22 cellular contexts compared by ENCODE assay signal in genomic region chr10:44380829-44381600, GRCh38. TPM values are rescaled to one million over a fixed set of nuclear protein-coding genes. Genes with fewer than 3 reads are reported as not detected.
DNase-seq lines count a peak whose midpoint lies in the region; ATAC-seq and TF ChIP-seq lines count a peak whose summit lies in the region.
"Had no signal": no experiment of that assay in that cellular context is flagged by ENCODE, and none has a peak within 500 bp of the region (broad histone marks: within the 10 kb centered on the region; RNA-seq: fewer than 3 reads in every experiment).

No MANE protein-coding gene starts in this region.

- TF ChIP-seq CTCF in right atrium auricular region (IDR thresholded peaks at IDR 0.05) (no peak), endodermal cell (conservative IDR thresholded peaks at IDR 0.05) (no peak), osteoblast (IDR thresholded peaks at IDR 0.05; ENCODE audit: extremely low read depth, low read depth, low read length) (no peak), testis (IDR thresholded peaks at IDR 0.05) (no peak)

- H3K4me1 ChIP-seq in right atrium auricular region (peaks cover 0 to 34% of the 10 kb centered on the region in 2 donors), endodermal cell (ENCODE audit: control insufficient read depth, insufficient read depth, low read length) (peaks cover 20% of the 10 kb centered on the region), osteoblast (ENCODE audit: insufficient read depth, low read length) (peaks cover 17% of the 10 kb centered on the region), aorta (ENCODE audit: control insufficient read depth in 1 of 2, insufficient read depth in 2 of 2, low read length in 2 of 2) (no peaks in the 10 kb centered on the region), testis (peaks cover 20% of the 10 kb centered on the region)
- H3K4me1 ChIP-seq: A549 had no signal

- WGBS in endodermal cell (ENCODE audit: insufficient coverage in 1 of 2, insufficient read length in 1 of 2), 2 experiments = 86 to 88% methylated on average over 3 to 7 of the region's 8 CpGs
- 72 to 79% methylated on average over 7 to 8 of the region's 8 CpGs for WGBS in aorta, 2 donors
- WGBS in testis, 2 donors = 79 to 93% methylated on average over 7 to 8 of the region's 8 CpGs

- peak overlapping the region; percentile 96 for H3K4me2 ChIP-seq in osteoblast (ENCODE audit: insufficient read depth, low read length)
- H3K4me2 ChIP-seq: A549 had no signal

- no peak overlapping the region for H3K27ac Mint-ChIP-seq in endodermal cell
- H3K27ac Mint-ChIP-seq: CD14-positive monocyte; T-helper 2 cell treated with Interferon-gamma antibody and Interleukin-4, amounts not matched to agents 5 μg/mL and 100 μg/mL, for 36 hours had no signal

- no peaks in the 10 kb centered on the region for H3K9me3 Mint-ChIP-seq in endodermal cell
- H3K9me3 Mint-ChIP-seq: T-helper 2 cell treated with Interferon-gamma antibody and Interleukin-4, amounts not matched to agents 5 μg/mL and 100 μg/mL, for 36 hours had no signal

- H4K20me1 ChIP-seq in osteoblast (ENCODE audit: insufficient read depth, low read length) = peaks cover 65% of the 10 kb centered on the region

- no peak overlapping the region for H2AFZ ChIP-seq in osteoblast (ENCODE audit: low read length)

- H3K9ac ChIP-seq in endodermal cell (ENCODE audit: extremely low read depth, low read length, poor library complexity, severe bottlenecking) = no peak overlapping the region

- peaks cover 76% of the 10 kb centered on the region for H3K79me2 ChIP-seq in osteoblast (ENCODE audit: insufficient read depth, low read length)

- no peak overlapping the region for H3K4me3 Mint-ChIP-seq in endodermal cell
- H3K4me3 Mint-ChIP-seq: CD14-positive monocyte; T-helper 2 cell treated with Interferon-gamma antibody and Interleukin-4, amounts not matched to agents 5 μg/mL and 100 μg/mL, for 36 hours had no signal

- H3K27me3 Mint-ChIP-seq in endodermal cell (ENCODE audit: insufficient read depth) = peaks cover 29% of the 10 kb centered on the region

- no peak for ATAC-seq in aorta (ENCODE audit: low FRiP score)
- ATAC-seq: A549 had no signal

- H3K9me3 ChIP-seq in right atrium auricular region = no peaks in the 10 kb centered on the region
- no peaks in the 10 kb centered on the region for H3K9me3 ChIP-seq in endodermal cell (ENCODE audit: control insufficient read depth, low read length)
- no peaks in the 10 kb centered on the region for H3K9me3 ChIP-seq in osteoblast (ENCODE audit: low read depth, low read length)
- H3K9me3 ChIP-seq in aorta (ENCODE audit: control insufficient read depth, low read length) = no peaks in the 10 kb centered on the region
- no peaks in the 10 kb centered on the region for H3K9me3 ChIP-seq in testis
- H3K9me3 ChIP-seq: A549, SJSA1 had no signal

- H3K36me3 Mint-ChIP-seq in endodermal cell (ENCODE audit: low read depth) = peaks cover 12% of the 10 kb centered on the region
- H3K36me3 Mint-ChIP-seq: CD14-positive monocyte had no signal

- H3K27ac ChIP-seq in right atrium auricular region = no peak overlapping the region
- no peak overlapping the region for H3K27ac ChIP-seq in endodermal cell (ENCODE audit: low read depth, low read length)
- peak overlapping the region; percentile 36 for H3K27ac ChIP-seq in osteoblast (ENCODE audit: low read depth, low read length)
- H3K27ac ChIP-seq in aorta (ENCODE audit: low read depth in 1 of 2, low read length in 2 of 2) = no peak overlapping the region
- H3K27ac ChIP-seq in testis = no peak overlapping the region
- H3K27ac ChIP-seq: A549, SJSA1 had no signal

- intact Hi-C loops in cardiac septum (cut with DNase I) = loop anchor here (5.0 to 10.0 kb wide), 4 partner anchors 69 to 566 kb away; no protein-coding TSS in a partner anchor
- intact Hi-C loops in aorta (cut with DNase I) = loop anchor here in 1 of 2 donors (5.0 to 10.0 kb wide), 2 partner anchors 69 to 306 kb away; no protein-coding TSS in a partner anchor
- intact Hi-C loops in testis (cut with DNase I; ENCODE audit: low total_unique reads) = loop anchor here (10.0 kb wide), 1 partner anchor 474 kb away; no protein-coding TSS in a partner anchor

- peaks cover 43% of the 10 kb centered on the region for H3K4me1 Mint-ChIP-seq in endodermal cell

- H3K36me3 ChIP-seq in right atrium auricular region = peaks cover 17% of the 10 kb centered on the region
- H3K36me3 ChIP-seq in endodermal cell (ENCODE audit: control insufficient read depth, insufficient read depth, low read length) = no peaks in the 10 kb centered on the region
- H3K36me3 ChIP-seq in osteoblast (ENCODE audit: insufficient read depth, low read length) = peaks cover 61% of the 10 kb centered on the region
- peaks cover 0 to 2% of the 10 kb centered on the region in 2 donors for H3K36me3 ChIP-seq in aorta (ENCODE audit: control insufficient read depth in 1 of 2, insufficient read depth in 2 of 2, low read length in 1 of 2)
- H3K36me3 ChIP-seq in testis (ENCODE audit: low read depth, missing control alignments) = no peaks in the 10 kb centered on the region
- H3K36me3 ChIP-seq: SJSA1 had no signal

- no peak for TF ChIP-seq POLR2A in testis (IDR thresholded peaks at IDR 0.05)

- DNase-seq in cardiac septum (ENCODE audit: low spot score) (peak; percentile 54), right atrium auricular region (ENCODE audit: low spot score) (no peak), endodermal cell (peak; percentile 53), osteoblast (ENCODE audit: insufficient read length, low spot score, missing footprints) (peak; percentile 46), aorta (peak; percentile 20 to 27), NCI-H1417 (lab: John Stamatoyannopoulos, UW) (no peak), testis (no peak)
- DNase-seq in stimulated activated CD8-positive, alpha-beta memory T cell treated with anti-CD3 and anti-CD28 coated beads, Interleukin-4, amount 100 ng/mL, for 48 hours = no peak
- DNase-seq: activated CD8-positive, alpha-beta memory T cell treated with anti-CD3 and anti-CD28 coated beads for 24 hours; DMS53; effector CD4-positive, alpha-beta T cell; midbrain; NCI-H1436; NCI-H2171; NCI-H69; stimulated activated CD4-positive, alpha-beta T cell treated with anti-CD3 and anti-CD28 coated beads, Interleukin-4, amount 100 ng/mL, for 1 hour had no signal

- H3K27me3 ChIP-seq in right atrium auricular region = no peaks in the 10 kb centered on the region
- H3K27me3 ChIP-seq in endodermal cell (ENCODE audit: control insufficient read depth, insufficient read depth, low read length, poor library complexity, severe bottlenecking) = peaks cover 31% of the 10 kb centered on the region
- no peaks in the 10 kb centered on the region for H3K27me3 ChIP-seq in osteoblast (ENCODE audit: insufficient read depth, low read length)
- no peaks in the 10 kb centered on the region for H3K27me3 ChIP-seq in aorta (ENCODE audit: control insufficient read depth in 1 of 2, insufficient read depth in 2 of 2, low read length in 1 of 2)
- H3K27me3 ChIP-seq in testis = no peaks in the 10 kb centered on the region

- H3K4me3 ChIP-seq in right atrium auricular region = no peak overlapping the region
- no peak overlapping the region for H3K4me3 ChIP-seq in endodermal cell (ENCODE audit: low read length)
- H3K4me3 ChIP-seq in osteoblast (ENCODE audit: insufficient read depth, low read length) = peak overlapping the region; percentile 42
- H3K4me3 ChIP-seq in aorta (ENCODE audit: low read length in 2 of 2) = no peak overlapping the region
- H3K4me3 ChIP-seq in testis = no peak overlapping the region
- H3K4me3 ChIP-seq: A549, SJSA1 had no signal

RNA-seq across cellular contexts. Expression of gene CXCL12, which starts 3.9 kb away (rescaled TPM):
- 121 TPM for total RNA-seq in cardiac septum
- 10 to 100 TPM; 53.8 to 64.0 TPM for total RNA-seq in right atrium auricular region
- total RNA-seq in endodermal cell = 10 to 100 TPM in 1 of 2 donors, under 1 TPM in 1; 0.91 to 13.5 TPM
- polyA plus RNA-seq in endodermal cell (2013, experiment 1 of 2) = 10.8 TPM
- 6.4 TPM for polyA plus RNA-seq in endodermal cell (2013, experiment 2 of 2)
- total RNA-seq in osteoblast = 288 and 358 TPM in 2 replicates
- total RNA-seq in aorta = 100 to 1,000 TPM; 122 to 322 TPM
- polyA plus RNA-seq in aorta = 100 to 1,000 TPM; 108 to 637 TPM
- 10 to 100 TPM in 1 of 2 donors, 1 to 10 TPM in 1; 9.8 to 12.0 TPM for total RNA-seq in testis
- 87.7 TPM for polyA plus RNA-seq in testis (ENCODE audit: insufficient read depth, low read depth, low replicate concordance)
- total RNA-seq: OCI-LY7, SJSA1 had no signal
- polyA plus RNA-seq: CD14-positive monocyte, keratinocyte had no signal

Comparison
In these comparisons a context has a peak if more than half of its experiments do, and no peak if none do; other contexts are left out.
1. DNase-seq: peak in cardiac septum (single experiment), endodermal cell (single experiment), osteoblast (single experiment) and aorta (2 of 2); none in right atrium auricular region (single experiment), NCI-H1417 (0 of 3), testis (single experiment) and stimulated activated CD8-positive, alpha-beta memory T cell treated with anti-CD3 and anti-CD28 coated beads, Interleukin-4, amount 100 ng/mL, for 48 hours (single experiment).